12 cellular contexts compared by ENCODE assay signal in genomic region chr4:187478292-187479205, GRCh38.
DNase-seq lines count a peak whose midpoint lies in the region; ATAC-seq and TF ChIP-seq lines count a peak whose summit lies in the region.
"Had no signal": no experiment of that assay in that cellular context is flagged by ENCODE, and none has a peak within 500 bp of the region (broad histone marks: within the 10 kb centered on the region; RNA-seq: fewer than 3 reads in every experiment).

No MANE protein-coding gene starts in this region.

- no peak overlapping the region for H3K27ac Mint-ChIP-seq in activated CD4-positive, alpha-beta memory T cell treated with anti-CD3 and anti-CD28 coated beads for 36 hours
- H3K27ac Mint-ChIP-seq in CD4-positive, alpha-beta T cell: no peak overlapping the region
- H3K27ac Mint-ChIP-seq in effector memory CD8-positive, alpha-beta T cell: no peak overlapping the region
- H3K27ac Mint-ChIP-seq: CD4-positive, CD25-positive, alpha-beta regulatory T cell; dendritic cell treated with granulocyte-macrophage colony-stimulating factor and Interleukin-4, amounts not matched to agents 40 ng/mL and 50 ng/mL, for 4 days had no signal

- H3K4me3 ChIP-seq in AG04450 (ENCODE audit: low read depth, low read length) (peak overlapping the region; percentile 8; the same call in 1 of the 2 replicates), mesodermal cell (ENCODE audit: extremely low read depth, insufficient read depth, low read length, poor library complexity, severe bottlenecking) (no peak overlapping the region)

- no peak overlapping the region for H3K4me3 Mint-ChIP-seq in activated CD4-positive, alpha-beta memory T cell treated with anti-CD3 and anti-CD28 coated beads for 36 hours
- no peak overlapping the region for H3K4me3 Mint-ChIP-seq in CD4-positive, alpha-beta T cell
- no peak overlapping the region for H3K4me3 Mint-ChIP-seq in effector memory CD8-positive, alpha-beta T cell
- H3K4me3 Mint-ChIP-seq: CD4-positive, CD25-positive, alpha-beta regulatory T cell; dendritic cell treated with granulocyte-macrophage colony-stimulating factor and Interleukin-4, amounts not matched to agents 40 ng/mL and 50 ng/mL, for 4 days had no signal

- TF ChIP-seq CTCF in AG04450 (IDR thresholded peaks at IDR 0.05; ENCODE audit: low read depth, low read length): no peak
- TF ChIP-seq CTCF in CD4-positive, alpha-beta T cell (IDR thresholded peaks at IDR 0.05): no peak

- no peaks in the 10 kb centered on the region for H3K27me3 ChIP-seq in AG04450 (ENCODE audit: control insufficient read depth, insufficient read depth, low read length)
- no peaks in the 10 kb centered on the region for H3K27me3 ChIP-seq in CD4-positive, alpha-beta T cell (ENCODE audit: control insufficient read depth, insufficient read depth, low read length)

- H3K9me3 ChIP-seq in AG04450 (ENCODE audit: control insufficient read depth, insufficient read depth, low read length) (no peaks in the 10 kb centered on the region), mesodermal cell (ENCODE audit: control insufficient read depth, low read length) (no peaks in the 10 kb centered on the region)
- H3K9me3 ChIP-seq in CD4-positive, alpha-beta T cell (ENCODE audit: control insufficient read depth, low read length): no peaks in the 10 kb centered on the region

- H3K9me3 Mint-ChIP-seq in activated CD4-positive, alpha-beta memory T cell treated with anti-CD3 and anti-CD28 coated beads for 36 hours: peaks cover 11% of the 10 kb centered on the region
- H3K9me3 Mint-ChIP-seq in CD4-positive, alpha-beta T cell: peaks cover 9% of the 10 kb centered on the region
- H3K9me3 Mint-ChIP-seq in effector memory CD8-positive, alpha-beta T cell: peaks cover 12 to 21% of the 10 kb centered on the region in 2 donors
- H3K9me3 Mint-ChIP-seq: dendritic cell treated with granulocyte-macrophage colony-stimulating factor and Interleukin-4, amounts not matched to agents 40 ng/mL and 50 ng/mL, for 4 days had no signal

- H3K36me3 Mint-ChIP-seq in activated CD4-positive, alpha-beta memory T cell treated with anti-CD3 and anti-CD28 coated beads for 36 hours: no peaks in the 10 kb centered on the region
- no peaks in the 10 kb centered on the region for H3K36me3 Mint-ChIP-seq in CD4-positive, alpha-beta T cell (ENCODE audit: low read depth)
- no peaks in the 10 kb centered on the region for H3K36me3 Mint-ChIP-seq in effector memory CD8-positive, alpha-beta T cell (ENCODE audit: insufficient read depth)
- H3K36me3 Mint-ChIP-seq: CD4-positive, CD25-positive, alpha-beta regulatory T cell had no signal

- H3K4me1 Mint-ChIP-seq in activated CD4-positive, alpha-beta memory T cell treated with anti-CD3 and anti-CD28 coated beads for 36 hours (ENCODE audit: low read depth): no peaks in the 10 kb centered on the region
- H3K4me1 Mint-ChIP-seq in CD4-positive, alpha-beta T cell (ENCODE audit: low read depth): no peaks in the 10 kb centered on the region
- H3K4me1 Mint-ChIP-seq in effector memory CD8-positive, alpha-beta T cell (ENCODE audit: low read depth in 2 of 2): no peaks in the 10 kb centered on the region

- no peak for ATAC-seq in GM21825 (IDR thresholded peaks at IDR 0.05; ENCODE audit: unreplicated experiment)
- no peak for ATAC-seq in CD4-positive, alpha-beta T cell (ENCODE audit: poor library complexity)
- no peak for ATAC-seq in effector memory CD8-positive, alpha-beta T cell (replicated peaks)
- ATAC-seq: stimulated activated naive CD8-positive, alpha-beta T cell treated with anti-CD3 and anti-CD28 coated beads, Interleukin-15, Interleukin-2, amounts not matched to agents 100 U/mL and 50 U/mL, for 24 hours had no signal

- H3K27ac ChIP-seq in AG04450 (ENCODE audit: low read depth, low read length) (peak overlapping the region; percentile 90), mesodermal cell (ENCODE audit: low read depth, low read length, severe bottlenecking) (peak overlapping the region; percentile 87)
- no peak overlapping the region for H3K27ac ChIP-seq in CD4-positive, alpha-beta T cell (ENCODE audit: low read depth, low read length)

- intact Hi-C loops in activated CD4-positive, alpha-beta memory T cell treated with anti-CD3 and anti-CD28 coated beads for 36 hours (cut with micrococcal nuclease): no loop called here
- intact Hi-C loops in CD4-positive, alpha-beta T cell (cut with DNase I, micrococcal nuclease): no loop called here

- H3K4me1 ChIP-seq in mesodermal cell (ENCODE audit: control insufficient read depth, insufficient read depth, low read length, poor library complexity, severe bottlenecking): peaks cover 43% of the 10 kb centered on the region

- CTCF ChIA-PET in AG04450 (lab: Charles Lee): interaction anchor here (0.7 to 1.1 kb wide), 3 partner anchors 500 to 530 kb away, joined by 3 to 4 read pairs (median 3); no protein-coding TSS in a partner anchor
- CTCF ChIA-PET in activated CD4-positive, alpha-beta memory T cell treated with anti-CD3 and anti-CD28 coated beads for 36 hours (lab: Charles Lee): no interaction called here
- CTCF ChIA-PET in CD4-positive, alpha-beta T cell (lab: Charles Lee): interaction anchor here (1.1 kb wide), 1 partner anchor 10 kb away, joined by 3 read pairs; no protein-coding TSS in a partner anchor

- H3K27me3 Mint-ChIP-seq in activated CD4-positive, alpha-beta memory T cell treated with anti-CD3 and anti-CD28 coated beads for 36 hours: no peaks in the 10 kb centered on the region
- H3K27me3 Mint-ChIP-seq in CD4-positive, alpha-beta T cell: no peaks in the 10 kb centered on the region
- no peaks in the 10 kb centered on the region for H3K27me3 Mint-ChIP-seq in effector memory CD8-positive, alpha-beta T cell
- H3K27me3 Mint-ChIP-seq: CD4-positive, CD25-positive, alpha-beta regulatory T cell; dendritic cell treated with granulocyte-macrophage colony-stimulating factor and Interleukin-4, amounts not matched to agents 40 ng/mL and 50 ng/mL, for 4 days had no signal

- 79 to 85% methylated on average over 16 of the region's 20 CpGs for WGBS in mesodermal cell (ENCODE audit: insufficient coverage in 2 of 2), 2 experiments

- H3K36me3 ChIP-seq in mesodermal cell (ENCODE audit: control insufficient read depth, insufficient read depth, low read length): no peaks in the 10 kb centered on the region

- DNase-seq in AG04450 (ENCODE audit: low read depth, low spot score) (peak; percentile 82), LHCN-M2 (ENCODE audit: low read depth) (peak; percentile 90), dedifferentiated amniotic fluid mesenchymal stem cell (ENCODE audit: extremely low spot score) (peak; percentile 90)
- DNase-seq in activated CD4-positive, alpha-beta memory T cell treated with anti-CD3 and anti-CD28 coated beads for 36 hours: no peak
- no peak for DNase-seq in CD4-positive, alpha-beta T cell
- no peak for DNase-seq in effector memory CD8-positive, alpha-beta T cell
- DNase-seq: CD4-positive, CD25-positive, alpha-beta regulatory T cell; NCI-H1436 treated with DMSO at 0.1 percent for 48 hours; stimulated activated naive CD8-positive, alpha-beta T cell treated with anti-CD3 and anti-CD28 coated beads, Interleukin-15, Interleukin-2, amounts not matched to agents 100 U/mL and 50 U/mL, for 24 hours had no signal

- POLR2A ChIA-PET in AG04450 (lab: Yijun Ruan, JAX): interaction anchor here (0.6 to 0.8 kb wide), 3 partner anchors 9 to 603 kb away, joined by 3 to 5 read pairs (median 3); no protein-coding TSS in a partner anchor
- POLR2A ChIA-PET in activated CD4-positive, alpha-beta memory T cell treated with anti-CD3 and anti-CD28 coated beads for 36 hours (lab: Charles Lee): no interaction called here
- POLR2A ChIA-PET in CD4-positive, alpha-beta T cell (lab: Charles Lee): no interaction called here

Comparison
In these comparisons a context has a peak if more than half of its experiments do, and no peak if none do; other contexts are left out.
1. DNase-seq: peak in AG04450 (single experiment), LHCN-M2 (single experiment) and dedifferentiated amniotic fluid mesenchymal stem cell (single experiment); none in activated CD4-positive, alpha-beta memory T cell treated with anti-CD3 and anti-CD28 coated beads for 36 hours (single experiment), CD4-positive, alpha-beta T cell (0 of 10) and effector memory CD8-positive, alpha-beta T cell (0 of 3).